In the genomic region with DNA sequence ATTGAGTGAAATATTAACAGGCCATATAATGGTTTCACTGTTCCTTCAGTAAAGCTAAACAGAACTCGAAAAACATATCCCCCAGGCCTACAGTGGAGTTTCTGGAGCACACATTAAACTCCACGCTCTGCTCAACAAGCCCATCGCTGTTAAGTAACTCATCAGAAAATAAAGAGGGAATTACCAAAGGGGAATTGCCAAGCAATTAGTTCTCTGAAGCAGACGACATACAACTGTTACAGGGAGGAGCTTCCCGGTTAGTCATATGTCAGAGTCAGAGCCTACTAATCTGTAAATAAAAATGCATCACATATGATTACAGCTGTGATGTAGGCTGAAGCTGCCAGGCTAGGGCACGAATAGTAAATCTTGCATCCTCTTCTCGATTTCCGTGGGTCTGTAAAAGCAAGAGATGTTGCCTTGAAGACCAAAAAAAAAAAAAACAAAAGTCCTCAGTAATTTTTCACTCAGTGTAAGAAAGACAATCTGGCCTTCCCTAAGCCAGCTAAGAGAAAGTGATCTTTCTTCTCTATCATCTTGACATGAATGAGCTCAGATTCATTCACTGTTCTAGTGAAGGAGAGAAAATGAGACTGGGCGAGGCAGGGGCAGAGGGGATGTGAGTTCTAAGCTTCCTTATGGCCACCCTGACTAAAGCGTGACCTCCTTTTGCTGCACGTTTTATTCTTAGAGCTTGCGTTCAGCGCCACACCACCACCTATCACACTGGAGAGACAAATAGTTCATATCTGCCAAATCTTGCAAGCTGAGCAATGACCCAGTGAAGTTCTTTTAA, we compare ENCODE assay signal across 1 cellular context.
TF ChIP-seq lines count a peak whose summit lies in the region.

No MANE protein-coding gene starts in this region.

TF ChIP-seq in neural cell, 6 proteins besides CTCF, POLR2A, EP300 and RAD21 (continued from another document):
- TF ChIP-seq, protein P1, sequence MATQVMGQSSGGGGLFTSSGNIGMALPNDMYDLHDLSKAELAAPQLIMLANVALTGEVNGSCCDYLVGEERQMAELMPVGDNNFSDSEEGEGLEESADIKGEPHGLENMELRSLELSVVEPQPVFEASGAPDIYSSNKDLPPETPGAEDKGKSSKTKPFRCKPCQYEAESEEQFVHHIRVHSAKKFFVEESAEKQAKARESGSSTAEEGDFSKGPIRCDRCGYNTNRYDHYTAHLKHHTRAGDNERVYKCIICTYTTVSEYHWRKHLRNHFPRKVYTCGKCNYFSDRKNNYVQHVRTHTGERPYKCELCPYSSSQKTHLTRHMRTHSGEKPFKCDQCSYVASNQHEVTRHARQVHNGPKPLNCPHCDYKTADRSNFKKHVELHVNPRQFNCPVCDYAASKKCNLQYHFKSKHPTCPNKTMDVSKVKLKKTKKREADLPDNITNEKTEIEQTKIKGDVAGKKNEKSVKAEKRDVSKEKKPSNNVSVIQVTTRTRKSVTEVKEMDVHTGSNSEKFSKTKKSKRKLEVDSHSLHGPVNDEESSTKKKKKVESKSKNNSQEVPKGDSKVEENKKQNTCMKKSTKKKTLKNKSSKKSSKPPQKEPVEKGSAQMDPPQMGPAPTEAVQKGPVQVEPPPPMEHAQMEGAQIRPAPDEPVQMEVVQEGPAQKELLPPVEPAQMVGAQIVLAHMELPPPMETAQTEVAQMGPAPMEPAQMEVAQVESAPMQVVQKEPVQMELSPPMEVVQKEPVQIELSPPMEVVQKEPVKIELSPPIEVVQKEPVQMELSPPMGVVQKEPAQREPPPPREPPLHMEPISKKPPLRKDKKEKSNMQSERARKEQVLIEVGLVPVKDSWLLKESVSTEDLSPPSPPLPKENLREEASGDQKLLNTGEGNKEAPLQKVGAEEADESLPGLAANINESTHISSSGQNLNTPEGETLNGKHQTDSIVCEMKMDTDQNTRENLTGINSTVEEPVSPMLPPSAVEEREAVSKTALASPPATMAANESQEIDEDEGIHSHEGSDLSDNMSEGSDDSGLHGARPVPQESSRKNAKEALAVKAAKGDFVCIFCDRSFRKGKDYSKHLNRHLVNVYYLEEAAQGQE (IDR thresholded peaks at IDR 0.05; ENCODE audit: borderline replicate concordance): no peak
- no peak for TF ChIP-seq MXI1 (conservative IDR thresholded peaks at IDR 0.05; ENCODE audit: poor library complexity, severe bottlenecking)
- TF ChIP-seq TAF1 (IDR thresholded peaks at IDR 0.05; ENCODE audit: low read depth): no peak
- TF ChIP-seq EZH2 (IDR thresholded peaks at IDR 0.05; ENCODE audit: borderline replicate concordance, insufficient read depth, low read length, poor library complexity, severe bottlenecking): no peak
- TF ChIP-seq SMC3 (conservative IDR thresholded peaks at IDR 0.05; ENCODE audit: poor library complexity): no peak
